ENCODE assay signal across 1 cellular context in the genomic region with DNA sequence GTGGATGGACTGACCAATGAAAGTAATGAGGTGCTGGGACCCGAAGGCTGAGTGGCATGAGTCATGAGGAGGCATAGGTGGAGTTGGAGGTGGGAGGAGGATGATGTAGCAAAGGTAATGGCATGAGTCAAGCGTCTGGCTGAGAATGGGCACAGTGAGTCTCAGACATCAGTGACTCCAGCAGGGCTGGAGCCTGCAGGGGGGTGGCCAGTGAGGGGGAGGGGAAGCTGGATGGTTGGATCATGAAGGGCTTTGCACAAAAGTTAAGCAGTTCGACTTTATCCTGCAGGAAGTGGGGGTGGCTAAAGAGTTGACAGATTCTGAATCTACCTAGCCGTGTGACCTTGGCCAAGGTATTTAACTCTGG.
TF ChIP-seq lines count a peak whose summit lies in the region.

No MANE protein-coding gene starts in this region.

TF ChIP-seq in HEK293, 187 proteins besides CTCF, POLR2A, EP300 and RAD21 (continued from another document and continues in another):
- TF ChIP-seq PRDM10 (tag by site-specific recombination; IDR thresholded peaks at IDR 0.05) (0 out of 2 replicates have a peak, but pooled peaks have one; percentile 32), ZNF600 (tag by site-specific recombination; IDR thresholded peaks at IDR 0.05) (peak; percentile 73; the same call in 1 of the 2 replicates), ZSCAN30 (tag by site-specific recombination; IDR thresholded peaks at IDR 0.05) (no peak), ZNF677 (tag by site-specific recombination; IDR thresholded peaks at IDR 0.05) (no peak), ZNF184 (tag by site-specific recombination; IDR thresholded peaks at IDR 0.05) (peak; percentile 32; the same call in 1 of the 2 replicates), HOXC10 (CRISPR knock-in tag; IDR thresholded peaks at IDR 0.05) (peak; percentile 33; the same call in 1 of the 2 replicates), KLF7 (tag by site-specific recombination; IDR thresholded peaks at IDR 0.05; ENCODE audit: borderline replicate concordance) (no peak), ZNF2 (tag by site-specific recombination; IDR thresholded peaks at IDR 0.05) (peak; percentile 23; the same call in 1 of the 2 replicates), ZNF629 (tag by site-specific recombination; IDR thresholded peaks at IDR 0.05) (peak; percentile 85), ZNF311 (tag by site-specific recombination; IDR thresholded peaks at IDR 0.05; ENCODE audit: borderline replicate concordance) (no peak), ZNF10 (tag by site-specific recombination; IDR thresholded peaks at IDR 0.05) (peak; percentile 7; the same call in 1 of the 2 replicates), ZNF660 (tag by site-specific recombination; IDR thresholded peaks at IDR 0.05) (peak; percentile 71; the same call in 1 of the 2 replicates), ZIC2 (tag by site-specific recombination; IDR thresholded peaks at IDR 0.05) (peak; percentile 99), ZNF639 (tag by site-specific recombination; IDR thresholded peaks at IDR 0.05) (peak; percentile 49; the same call in 1 of the 2 replicates), SP7 (tag by site-specific recombination; IDR thresholded peaks at IDR 0.05) (peak; percentile 92), IKZF3 (tag by site-specific recombination; IDR thresholded peaks at IDR 0.05) (no peak), PRDM1 (tag by site-specific recombination; IDR thresholded peaks at IDR 0.05) (peak; percentile 78), ZNF341 (tag by site-specific recombination; IDR thresholded peaks at IDR 0.05; ENCODE audit: low read depth) (no peak), GLIS1 (tag by site-specific recombination; IDR thresholded peaks at IDR 0.05) (no peak; the same call in 1 of the 2 replicates), ZNF16 (tag by site-specific recombination; IDR thresholded peaks at IDR 0.05; ENCODE audit: low read depth) (no peak), ZNF19 (tag by site-specific recombination; IDR thresholded peaks at IDR 0.05; ENCODE audit: low read depth) (no peak), ZNF571 (tag by site-specific recombination; IDR thresholded peaks at IDR 0.05) (0 out of 2 replicates have a peak, but pooled peaks have one; percentile 2), ZNF518A (tag by site-specific recombination; conservative IDR thresholded peaks at IDR 0.05; ENCODE audit: low read depth) (0 out of 2 replicates have a peak, but pooled peaks have one; percentile 13), GLIS2 (tag by site-specific recombination; IDR thresholded peaks at IDR 0.05) (peak; percentile 83), KLF16 (tag by site-specific recombination; IDR thresholded peaks at IDR 0.05) (peak; percentile 78), SP2 (tag by site-specific recombination; IDR thresholded peaks at IDR 0.05) (peak; percentile 47), ZNF24 (tag by site-specific recombination; IDR thresholded peaks at IDR 0.05) (peak; percentile 72; the same call in 1 of the 2 replicates), ZBTB21 (tag by site-specific recombination; IDR thresholded peaks at IDR 0.05) (peak; percentile 59; the same call in 1 of the 2 replicates)
- TF ChIP-seq, protein P1, sequence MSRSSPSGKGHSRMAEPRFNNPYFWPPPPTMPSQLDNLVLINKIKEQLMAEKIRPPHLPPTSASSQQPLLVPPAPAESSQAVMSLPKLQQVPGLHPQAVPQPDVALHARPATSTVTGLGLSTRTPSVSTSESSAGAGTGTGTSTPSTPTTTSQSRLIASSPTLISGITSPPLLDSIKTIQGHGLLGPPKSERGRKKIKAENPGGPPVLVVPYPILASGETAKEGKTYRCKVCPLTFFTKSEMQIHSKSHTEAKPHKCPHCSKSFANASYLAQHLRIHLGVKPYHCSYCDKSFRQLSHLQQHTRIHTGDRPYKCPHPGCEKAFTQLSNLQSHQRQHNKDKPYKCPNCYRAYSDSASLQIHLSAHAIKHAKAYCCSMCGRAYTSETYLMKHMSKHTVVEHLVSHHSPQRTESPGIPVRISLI (tag by site-specific recombination; IDR thresholded peaks at IDR 0.05), result no peak
- TF ChIP-seq, protein P2, sequence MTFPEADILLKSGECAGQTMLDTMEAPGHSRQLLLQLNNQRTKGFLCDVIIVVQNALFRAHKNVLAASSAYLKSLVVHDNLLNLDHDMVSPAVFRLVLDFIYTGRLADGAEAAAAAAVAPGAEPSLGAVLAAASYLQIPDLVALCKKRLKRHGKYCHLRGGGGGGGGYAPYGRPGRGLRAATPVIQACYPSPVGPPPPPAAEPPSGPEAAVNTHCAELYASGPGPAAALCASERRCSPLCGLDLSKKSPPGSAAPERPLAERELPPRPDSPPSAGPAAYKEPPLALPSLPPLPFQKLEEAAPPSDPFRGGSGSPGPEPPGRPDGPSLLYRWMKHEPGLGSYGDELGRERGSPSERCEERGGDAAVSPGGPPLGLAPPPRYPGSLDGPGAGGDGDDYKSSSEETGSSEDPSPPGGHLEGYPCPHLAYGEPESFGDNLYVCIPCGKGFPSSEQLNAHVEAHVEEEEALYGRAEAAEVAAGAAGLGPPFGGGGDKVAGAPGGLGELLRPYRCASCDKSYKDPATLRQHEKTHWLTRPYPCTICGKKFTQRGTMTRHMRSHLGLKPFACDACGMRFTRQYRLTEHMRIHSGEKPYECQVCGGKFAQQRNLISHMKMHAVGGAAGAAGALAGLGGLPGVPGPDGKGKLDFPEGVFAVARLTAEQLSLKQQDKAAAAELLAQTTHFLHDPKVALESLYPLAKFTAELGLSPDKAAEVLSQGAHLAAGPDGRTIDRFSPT (tag by site-specific recombination; IDR thresholded peaks at IDR 0.05), result 0 out of 2 replicates have a peak, but pooled peaks have one; percentile 47
- TF ChIP-seq, protein P3, sequence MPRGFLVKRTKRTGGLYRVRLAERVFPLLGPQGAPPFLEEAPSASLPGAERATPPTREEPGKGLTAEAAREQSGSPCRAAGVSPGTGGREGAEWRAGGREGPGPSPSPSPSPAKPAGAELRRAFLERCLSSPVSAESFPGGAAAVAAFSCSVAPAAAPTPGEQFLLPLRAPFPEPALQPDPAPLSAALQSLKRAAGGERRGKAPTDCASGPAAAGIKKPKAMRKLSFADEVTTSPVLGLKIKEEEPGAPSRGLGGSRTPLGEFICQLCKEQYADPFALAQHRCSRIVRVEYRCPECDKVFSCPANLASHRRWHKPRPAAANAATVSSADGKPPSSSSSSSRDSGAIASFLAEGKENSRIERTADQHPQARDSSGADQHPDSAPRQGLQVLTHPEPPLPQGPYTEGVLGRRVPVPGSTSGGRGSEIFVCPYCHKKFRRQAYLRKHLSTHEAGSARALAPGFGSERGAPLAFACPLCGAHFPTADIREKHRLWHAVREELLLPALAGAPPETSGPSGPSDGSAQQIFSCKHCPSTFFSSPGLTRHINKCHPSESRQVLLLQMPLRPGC (tag by site-specific recombination; IDR thresholded peaks at IDR 0.05), result peak; percentile 76; the same call in 1 of the 2 replicates
- TF ChIP-seq, protein P4, sequence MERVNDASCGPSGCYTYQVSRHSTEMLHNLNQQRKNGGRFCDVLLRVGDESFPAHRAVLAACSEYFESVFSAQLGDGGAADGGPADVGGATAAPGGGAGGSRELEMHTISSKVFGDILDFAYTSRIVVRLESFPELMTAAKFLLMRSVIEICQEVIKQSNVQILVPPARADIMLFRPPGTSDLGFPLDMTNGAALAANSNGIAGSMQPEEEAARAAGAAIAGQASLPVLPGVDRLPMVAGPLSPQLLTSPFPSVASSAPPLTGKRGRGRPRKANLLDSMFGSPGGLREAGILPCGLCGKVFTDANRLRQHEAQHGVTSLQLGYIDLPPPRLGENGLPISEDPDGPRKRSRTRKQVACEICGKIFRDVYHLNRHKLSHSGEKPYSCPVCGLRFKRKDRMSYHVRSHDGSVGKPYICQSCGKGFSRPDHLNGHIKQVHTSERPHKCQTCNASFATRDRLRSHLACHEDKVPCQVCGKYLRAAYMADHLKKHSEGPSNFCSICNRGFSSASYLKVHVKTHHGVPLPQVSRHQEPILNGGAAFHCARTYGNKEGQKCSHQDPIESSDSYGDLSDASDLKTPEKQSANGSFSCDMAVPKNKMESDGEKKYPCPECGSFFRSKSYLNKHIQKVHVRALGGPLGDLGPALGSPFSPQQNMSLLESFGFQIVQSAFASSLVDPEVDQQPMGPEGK (tag by site-specific recombination; IDR thresholded peaks at IDR 0.05), result peak; percentile 68
- TF ChIP-seq, protein P5, sequence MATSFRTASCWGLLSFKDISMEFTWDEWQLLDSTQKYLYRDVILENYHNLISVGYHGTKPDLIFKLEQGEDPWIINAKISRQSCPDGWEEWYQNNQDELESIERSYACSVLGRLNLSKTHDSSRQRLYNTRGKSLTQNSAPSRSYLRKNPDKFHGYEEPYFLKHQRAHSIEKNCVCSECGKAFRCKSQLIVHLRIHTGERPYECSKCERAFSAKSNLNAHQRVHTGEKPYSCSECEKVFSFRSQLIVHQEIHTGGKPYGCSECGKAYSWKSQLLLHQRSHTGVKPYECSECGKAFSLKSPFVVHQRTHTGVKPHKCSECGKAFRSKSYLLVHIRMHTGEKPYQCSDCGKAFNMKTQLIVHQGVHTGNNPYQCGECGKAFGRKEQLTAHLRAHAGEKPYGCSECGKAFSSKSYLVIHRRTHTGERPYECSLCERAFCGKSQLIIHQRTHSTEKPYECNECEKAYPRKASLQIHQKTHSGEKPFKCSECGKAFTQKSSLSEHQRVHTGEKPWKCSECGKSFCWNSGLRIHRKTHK (tag by site-specific recombination; IDR thresholded peaks at IDR 0.05), result 0 out of 2 replicates have a peak, but pooled peaks have one; percentile 10
